11 cellular contexts compared by ENCODE assay signal in the genomic region with DNA sequence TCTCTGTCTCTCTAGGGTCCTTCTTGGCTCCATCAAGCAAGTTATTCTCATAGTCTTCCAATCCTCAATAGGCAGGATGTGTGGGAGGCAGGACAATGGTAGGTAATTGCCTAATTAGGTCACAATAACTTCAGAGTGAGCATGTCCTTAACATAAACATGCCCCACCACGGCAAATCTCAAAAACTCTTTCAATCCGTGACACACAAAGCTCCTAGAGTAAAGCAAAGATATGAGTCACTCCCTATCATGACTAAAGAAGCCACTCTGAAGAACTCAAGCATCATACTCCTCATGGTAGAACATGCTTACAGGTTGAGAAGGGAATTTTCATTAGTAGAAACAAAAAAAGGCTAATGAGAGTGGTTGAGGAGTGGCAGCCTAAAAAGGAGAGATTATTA.
DNase-seq lines count a peak whose midpoint lies in the region; ATAC-seq and TF ChIP-seq lines count a peak whose summit lies in the region.
"Had no signal": no experiment of that assay in that cellular context is flagged by ENCODE, and none has a peak within 500 bp of the region (broad histone marks: within the 10 kb centered on the region; RNA-seq: fewer than 3 reads in every experiment).

No MANE protein-coding gene starts in this region.

- POLR2A ChIA-PET in RWPE1 (lab: Yijun Ruan, JAX; ENCODE audit: low non-redundant PET): no interaction called here

- peak; percentile 35 for DNase-seq in EL
- DNase-seq in RWPE1 (ENCODE audit: low spot score): peak; percentile 48
- DNase-seq in iris pigment epithelial cell (ENCODE audit: low read depth): peak; percentile 34
- DNase-seq in ACHN: no peak
- no peak for DNase-seq in DMS 273 (lab: John Stamatoyannopoulos, UW; ENCODE audit: unreplicated experiment)
- DNase-seq in posterior cingulate gyrus: no peak
- DNase-seq in NCI-H2107 (lab: John Stamatoyannopoulos, UW): no peak
- DNase-seq: activated CD8-positive, alpha-beta memory T cell treated with anti-CD3 and anti-CD28 coated beads, Interleukin-2, amount 10 ng/mL, durations not matched to agents 7 days and 5 days; Caco-2; T-helper 17 cell had no signal

- intact Hi-C loops in posterior cingulate gyrus (cut with DNase I): no loop called here

- in situ Hi-C loops in ACHN (cut with HindIII; ENCODE audit: low pct_ligation_motif_present, low pct_unique_long_range_greater_than_20kb, low sequenced_read_pairs): no loop called here

- ATAC-seq in HG02642 (IDR thresholded peaks at IDR 0.05; ENCODE audit: poor library complexity, unreplicated experiment): peak; percentile 45
- ATAC-seq: activated CD8-positive, alpha-beta memory T cell treated with anti-CD3 and anti-CD28 coated beads, Interleukin-2, amount 10 ng/mL, durations not matched to agents 7 days and 5 days; T-helper 17 cell had no signal

- CTCF ChIA-PET in RWPE1 (lab: Yijun Ruan, JAX): interaction anchor here (1.0 kb wide), 1 partner anchor 96 kb away, joined by 3 read pairs; no protein-coding TSS in a partner anchor

- no peak for TF ChIP-seq CTCF in RWPE1 (conservative IDR thresholded peaks at IDR 0.05; ENCODE audit: low read depth)

- H3K27ac ChIP-seq in RWPE1: no peak overlapping the region

Comparison
In these comparisons a context has a peak if more than half of its experiments do, and no peak if none do; other contexts are left out.
1. DNase-seq: peak in EL (single experiment), RWPE1 (single experiment) and iris pigment epithelial cell (single experiment); none in ACHN (single experiment), DMS 273 (single experiment), posterior cingulate gyrus (0 of 10) and NCI-H2107 (single experiment).